30 cellular contexts compared by ENCODE assay signal in the genomic region with DNA sequence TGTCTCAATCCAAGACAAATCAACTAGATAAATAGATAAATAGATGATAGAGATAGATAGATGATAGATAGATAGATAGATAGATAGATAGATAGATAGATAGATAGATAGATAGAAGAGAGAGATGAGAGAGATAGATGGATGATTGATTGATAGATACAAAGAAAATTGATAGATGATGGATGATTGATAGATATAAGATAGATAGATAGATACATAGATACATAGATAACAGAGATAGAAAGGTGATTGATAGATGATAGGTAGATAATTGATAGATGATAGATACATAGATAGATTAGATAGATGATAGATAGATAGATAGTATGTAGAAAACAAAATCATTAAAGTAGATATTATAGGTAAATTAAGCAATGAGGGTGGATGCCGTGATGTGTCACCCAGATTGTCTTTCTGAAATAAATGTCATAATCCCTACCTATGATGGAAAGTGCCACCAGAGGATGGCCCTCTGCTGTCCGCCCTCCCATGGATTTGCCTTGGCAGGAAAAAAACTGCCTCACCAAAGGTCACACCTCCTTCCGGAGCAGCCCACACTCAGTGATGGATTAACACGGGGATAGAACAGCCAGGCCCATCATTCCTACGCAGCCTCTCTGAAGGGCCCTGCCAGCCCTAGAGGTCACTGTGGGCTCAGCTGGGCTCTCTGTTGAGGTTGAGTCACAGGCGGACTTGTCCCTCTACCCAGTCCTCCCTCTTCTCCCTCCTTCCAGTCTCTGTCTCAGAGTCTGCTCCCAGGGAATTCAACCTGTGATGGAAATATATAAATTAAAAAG. TPM values are rescaled to one million over a fixed set of nuclear protein-coding genes. Genes with fewer than 3 reads are reported as not detected.
DNase-seq lines count a peak whose midpoint lies in the region; ATAC-seq, FAIRE-seq and TF ChIP-seq lines count a peak whose summit lies in the region.
"Had no signal": no experiment of that assay in that cellular context is flagged by ENCODE, and none has a peak within 500 bp of the region (broad histone marks: within the 10 kb centered on the region; RNA-seq: fewer than 3 reads in every experiment).

No MANE protein-coding gene starts in this region.

- H3K4me3 ChIP-seq in H7 (ENCODE audit: insufficient read depth, low read depth, low read length) (no peak overlapping the region), smooth muscle cell (no peak overlapping the region)
- H3K4me3 ChIP-seq: BLaER1 treated with 17β-estradiol and CSF1 and Interleukin-3, amounts not matched to agents 10 nM and 100 nM; MG63; prostate gland; tibial nerve had no signal

- 38% methylated on average over 6 of the region's 6 CpGs for WGBS in smooth muscle cell (ENCODE audit: low lambda C conversion rate)

- no peak for TF ChIP-seq CTCF in smooth muscle cell (IDR thresholded peaks at IDR 0.05; ENCODE audit: borderline replicate concordance, insufficient read depth, poor library complexity, severe bottlenecking)

- ATAC-seq in GM19395 (IDR thresholded peaks at IDR 0.05; ENCODE audit: unreplicated experiment) (no peak), HG03439 (IDR thresholded peaks at IDR 0.05; ENCODE audit: unreplicated experiment) (no peak)
- ATAC-seq: activated CD8-positive, alpha-beta T cell treated with anti-CD3 and anti-CD28 coated beads, Interleukin-2, amount 10 ng/mL, durations not matched to agents 7 days and 5 days; effector memory CD8-positive, alpha-beta T cell; left ventricle myocardium superior had no signal

- no peaks in the 10 kb centered on the region for H3F3A ChIP-seq in smooth muscle cell (ENCODE audit: low read depth)

- no peaks in the 10 kb centered on the region for H3K4me1 ChIP-seq in smooth muscle cell (ENCODE audit: low read depth)
- H3K4me1 ChIP-seq: prostate gland, tibial nerve had no signal

- FAIRE-seq in frontal cortex (lab: Jason Lieb, UNC): peak; percentile 26
- FAIRE-seq: G401.6, keratinocyte had no signal

- DNase-seq in H7 (peak; percentile 74), RKO (ENCODE audit: low spot score) (peak; percentile 19), frontal cortex (ENCODE audit: low spot score in 2 of 2) (no peak), smooth muscle cell (lab: John Stamatoyannopoulos, UW; ENCODE audit: unreplicated experiment) (no peak), NCI-H2029 treated with DMSO at 0.1 percent for 48 hours (lab: John Stamatoyannopoulos, UW) (no peak)
- DNase-seq: activated CD4-positive, alpha-beta T cell treated with anti-CD3 and anti-CD28 coated beads for 1 hour; activated CD8-positive, alpha-beta T cell treated with anti-CD3 and anti-CD28 coated beads, Interleukin-2, amount 10 ng/mL, durations not matched to agents 7 days and 5 days; activated effector memory CD4-positive, alpha-beta T cell treated with Interleukin-2 at 50 U/mL for 16 hours; activated T-cell treated with anti-CD3 and anti-CD28 coated beads, Interleukin-2, amount 50 U/mL, for 1 hour; aorta; caudate nucleus; cortex of kidney; effector memory CD8-positive, alpha-beta T cell; glutamatergic neuron; left ventricle myocardium superior; MG63; naive B cell; NCI-H1930; NCI-H345; SHP77 treated with DMSO at 0.1 percent for 48 hours; stimulated activated CD4-positive, alpha-beta T cell treated with anti-CD3 and anti-CD28 coated beads, Interleukin-15, amount 100 ng/mL, for 24 hours; stimulated activated CD4-positive, alpha-beta T cell treated with anti-CD3 and anti-CD28 coated beads, Interleukin-4, amount 100 ng/mL, for 4 hours had no signal

- H3K36me3 ChIP-seq in H7 (replicated peaks; ENCODE audit: control insufficient read depth, insufficient read depth, low read length): no peaks in the 10 kb centered on the region
- H3K36me3 ChIP-seq in smooth muscle cell (ENCODE audit: low read depth): no peaks in the 10 kb centered on the region
- H3K36me3 ChIP-seq: BLaER1 treated with 17β-estradiol and CSF1 and Interleukin-3, amounts not matched to agents 10 nM and 100 nM; MG63; prostate gland; tibial nerve had no signal

- H3K27me3 ChIP-seq in H7 (ENCODE audit: control insufficient read depth, insufficient read depth, low read length) (no peaks in the 10 kb centered on the region), smooth muscle cell (ENCODE audit: low read depth) (no peaks in the 10 kb centered on the region)
- H3K27me3 ChIP-seq: BLaER1 treated with 17β-estradiol and CSF1 and Interleukin-3, amounts not matched to agents 10 nM and 100 nM; MG63 had no signal

- H3K27ac ChIP-seq in smooth muscle cell (ENCODE audit: low read depth): no peak overlapping the region
- H3K27ac ChIP-seq: KMS-11, prostate gland, tibial nerve had no signal

- H4K20me1 ChIP-seq in smooth muscle cell (ENCODE audit: low read depth): no peaks in the 10 kb centered on the region
- H4K20me1 ChIP-seq: BLaER1 treated with 17β-estradiol and CSF1 and Interleukin-3, amounts not matched to agents 10 nM and 100 nM had no signal

- peak overlapping the region; percentile 47 for H3K4me2 ChIP-seq in smooth muscle cell
- H3K4me2 ChIP-seq: KMS-11 had no signal

- H3K9me3 ChIP-seq in smooth muscle cell (replicated peaks; ENCODE audit: low read depth): no peaks in the 10 kb centered on the region
- H3K9me3 ChIP-seq: BLaER1 treated with 17β-estradiol and CSF1 and Interleukin-3, amounts not matched to agents 10 nM and 100 nM; MG63; prostate gland; tibial nerve had no signal

- no peak overlapping the region for H3K9ac ChIP-seq in smooth muscle cell (ENCODE audit: low read depth)
- H3K9ac ChIP-seq: BLaER1 treated with 17β-estradiol and CSF1 and Interleukin-3, amounts not matched to agents 10 nM and 100 nM; KMS-11 had no signal

- no peaks in the 10 kb centered on the region for H3K79me2 ChIP-seq in smooth muscle cell (ENCODE audit: low read depth)

- H2AFZ ChIP-seq in smooth muscle cell (ENCODE audit: low read depth): no peak overlapping the region

RNA-seq across cellular contexts. Expression of a gene that starts 50.8 kb away (rescaled TPM):
- 9.3 and 9.5 TPM in 2 replicates for total RNA-seq in H7 (2014; rRNA removed; shearing (Covaris generic))
- total RNA-seq in frontal cortex (6.1 TPM), smooth muscle cell (12.9 and 13.3 TPM in 2 replicates)
- polyA plus RNA-seq in smooth muscle cell: 32.1 and 37.7 TPM in 2 replicates
- total RNA-seq: activated CD8-positive, alpha-beta T cell treated with anti-CD3 and anti-CD28 coated beads, Interleukin-2, amount 10 ng/mL, durations not matched to agents 7 days and 5 days had no signal

Comparison
In these comparisons a context has a peak if more than half of its experiments do, and no peak if none do; other contexts are left out.
1. DNase-seq: peak in H7 (single experiment) and RKO (single experiment); none in frontal cortex (0 of 2), smooth muscle cell (single experiment) and NCI-H2029 treated with DMSO at 0.1 percent for 48 hours (single experiment).